ENCODE assay signal across 13 cellular contexts in genomic region chr13:48138270-48138669, GRCh38.
"Had no signal": no experiment of that assay in that cellular context is flagged by ENCODE, and none has a peak within 500 bp of the region (broad histone marks: within the 10 kb centered on the region; RNA-seq: fewer than 3 reads in every experiment).

No MANE protein-coding gene starts in this region.

- ATAC-seq: left lobe of liver, right cardiac atrium had no signal

- H3K9me3 Mint-ChIP-seq: brain had no signal

- H3K27ac Mint-ChIP-seq: activated naive CD8-positive, alpha-beta T cell; brain had no signal

- H3K27me3 Mint-ChIP-seq: activated naive CD8-positive, alpha-beta T cell had no signal

- H3K4me3 Mint-ChIP-seq: activated naive CD8-positive, alpha-beta T cell; brain; neural crest cell had no signal

- DNase-seq: activated CD4-positive, CD25-positive, alpha-beta regulatory T cell; central memory CD4-positive, alpha-beta T cell; colonic mucosa; esophagus squamous epithelium; hippocampal formation; midbrain; right cardiac atrium; small intestine; substantia nigra had no signal

- H3K36me3 Mint-ChIP-seq: activated naive CD8-positive, alpha-beta T cell; brain had no signal

- H3K4me1 Mint-ChIP-seq: brain had no signal
